ENCODE assay signal across 28 cellular contexts in the genomic region with DNA sequence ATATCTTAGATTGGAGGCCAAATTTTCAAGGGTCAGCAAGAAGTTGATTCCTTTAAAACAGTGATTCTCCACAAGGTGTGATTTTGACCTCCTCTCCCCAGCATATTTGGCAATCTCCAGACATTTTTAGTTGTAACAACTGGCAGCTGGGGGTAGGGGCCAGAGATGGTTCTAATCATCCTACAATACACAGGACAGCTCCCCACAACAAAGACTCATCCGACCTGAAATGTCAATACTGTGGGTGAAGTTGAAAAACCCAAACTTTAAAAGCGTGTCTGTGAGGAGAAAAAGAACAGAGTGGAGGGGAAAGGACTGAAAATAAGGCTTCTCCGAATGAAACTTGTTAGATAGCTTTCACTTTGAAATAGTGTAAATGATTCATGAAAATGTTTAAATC.
"Had no signal": no experiment of that assay in that cellular context is flagged by ENCODE, and none has a peak within 500 bp of the region (broad histone marks: within the 10 kb centered on the region; RNA-seq: fewer than 3 reads in every experiment).

No MANE protein-coding gene starts in this region.

- ATAC-seq: body of pancreas, Panc1 had no signal

- H3K9me3 ChIP-seq: body of pancreas had no signal

- H3K4me3 ChIP-seq: body of pancreas, breast epithelium, SJCRH30, SK-N-MC had no signal

- DNase-seq: activated CD4-positive, alpha-beta memory T cell treated with anti-CD3 and anti-CD28 coated beads, Interleukin-2, amount 10 ng/mL, durations not matched to agents 7 days and 5 days; activated CD4-positive, alpha-beta T cell treated with anti-CD3 and anti-CD28 coated beads for 1 hour; activated CD4-positive, alpha-beta T cell treated with anti-CD3 and anti-CD28 coated beads for 48 hours; activated CD4-positive, CD25-positive, alpha-beta regulatory T cell; activated CD8-positive, alpha-beta memory T cell treated with anti-CD3 and anti-CD28 coated beads, Interleukin-2, amount 50 U/mL, for 48 hours; activated gamma-delta T cell treated with Interleukin-2 at 50 U/mL for 16 hours; activated naive CD4-positive, alpha-beta T cell treated with anti-CD3 and anti-CD28 coated beads for 36 hours; activated T-cell treated with anti-CD3 and anti-CD28 coated beads, Interleukin-2, amount 50 U/mL, for 1 hour; body of pancreas; NCI-H1092 treated with DMSO at 0.1 percent for 48 hours; NCI-H1417 treated with DMSO at 0.1 percent for 48 hours; NCI-H187 treated with DMSO at 0.1 percent for 48 hours; NCI-H2081; NCI-H2171 treated with DMSO at 0.1 percent for 48 hours; NCI-H2227 treated with DMSO at 0.1 percent for 48 hours; NCI-H446; NCI-H510A treated with DMSO at 0.1 percent for 48 hours; NCI-H526 treated with DMSO at 0.1 percent for 48 hours; NCI-H774; SHP77; SJCRH30; T1000; WERI-Rb-1 had no signal

- H3K27ac ChIP-seq: body of pancreas, breast epithelium, SJCRH30, SK-N-MC, WERI-Rb-1 had no signal

- H3K4me3 Mint-ChIP-seq: activated CD4-positive, alpha-beta memory T cell treated with anti-CD3 and anti-CD28 coated beads, Interleukin-2, amount 10 ng/mL, durations not matched to agents 7 days and 5 days; activated naive CD4-positive, alpha-beta T cell treated with anti-CD3 and anti-CD28 coated beads for 36 hours had no signal

- H3K4me1 Mint-ChIP-seq: activated CD4-positive, alpha-beta memory T cell treated with anti-CD3 and anti-CD28 coated beads, Interleukin-2, amount 10 ng/mL, durations not matched to agents 7 days and 5 days had no signal

- H3K9me3 Mint-ChIP-seq: activated CD4-positive, alpha-beta memory T cell treated with anti-CD3 and anti-CD28 coated beads, Interleukin-2, amount 10 ng/mL, durations not matched to agents 7 days and 5 days had no signal

- H3K27ac Mint-ChIP-seq: activated CD4-positive, alpha-beta memory T cell treated with anti-CD3 and anti-CD28 coated beads, Interleukin-2, amount 10 ng/mL, durations not matched to agents 7 days and 5 days; activated naive CD4-positive, alpha-beta T cell treated with anti-CD3 and anti-CD28 coated beads for 36 hours; activated naive CD4-positive, alpha-beta T cell treated with anti-CD3 and anti-CD28 coated beads, Interleukin-2, amount 50 U/mL, for 72 hours had no signal

- H3K4me1 ChIP-seq: breast epithelium, SJCRH30 had no signal

- H3K27me3 ChIP-seq: body of pancreas, breast epithelium had no signal

- FAIRE-seq: astrocyte had no signal

- H3K36me3 ChIP-seq: breast epithelium, SJCRH30, WERI-Rb-1 had no signal
